In genomic region chr15:36777941-36778340, GRCh38 we compare ENCODE assay signal across 18 cellular contexts.
"Had no signal": no experiment of that assay in that cellular context is flagged by ENCODE, and none has a peak within 500 bp of the region (broad histone marks: within the 10 kb centered on the region; RNA-seq: fewer than 3 reads in every experiment).

No MANE protein-coding gene starts in this region.

- H3K4me3 Mint-ChIP-seq: activated CD4-positive, alpha-beta T cell treated with anti-CD3 and anti-CD28 coated beads, Interleukin-2, amount 10 ng/mL, durations not matched to agents 24 days and 14 days; activated CD8-positive, alpha-beta T cell treated with anti-CD3 and anti-CD28 coated beads, Interleukin-2, amount 10 ng/mL, durations not matched to agents 7 days and 5 days; naive B cell; stimulated activated memory B cell treated with anti-CD40 and anti-IgM and Interleukin-4, amounts not matched to agents 10 μg/mL and 1 μg/mL and 100 μg/mL, for 72 hours had no signal

- H3K79me2 ChIP-seq: parathyroid adenoma had no signal

- H3K36me3 ChIP-seq: brain microvascular endothelial cell, thyroid gland had no signal

- H3K4me1 Mint-ChIP-seq: activated CD4-positive, alpha-beta T cell treated with anti-CD3 and anti-CD28 coated beads, Interleukin-2, amount 10 ng/mL, durations not matched to agents 24 days and 14 days; naive B cell; stimulated activated memory B cell treated with anti-CD40 and anti-IgM and Interleukin-4, amounts not matched to agents 10 μg/mL and 1 μg/mL and 100 μg/mL, for 72 hours had no signal

- H3K27me3 ChIP-seq: brain microvascular endothelial cell, esophagus squamous epithelium, heart left ventricle, thyroid gland had no signal

- H3K4me3 ChIP-seq: esophagus squamous epithelium, heart left ventricle, thyroid gland had no signal

- H3K4me1 ChIP-seq: esophagus squamous epithelium, parathyroid adenoma, thyroid gland had no signal

- H3K27ac Mint-ChIP-seq: activated CD4-positive, alpha-beta T cell treated with anti-CD3 and anti-CD28 coated beads, Interleukin-2, amount 10 ng/mL, durations not matched to agents 24 days and 14 days; activated CD8-positive, alpha-beta T cell treated with anti-CD3 and anti-CD28 coated beads, Interleukin-2, amount 10 ng/mL, durations not matched to agents 7 days and 5 days; activated naive CD4-positive, alpha-beta T cell treated with anti-CD3 and anti-CD28 coated beads, Interleukin-2, amount 50 U/mL, for 72 hours; naive B cell; stimulated activated memory B cell treated with anti-CD40 and anti-IgM and Interleukin-4, amounts not matched to agents 10 μg/mL and 1 μg/mL and 100 μg/mL, for 72 hours had no signal

- ATAC-seq: activated CD8-positive, alpha-beta T cell treated with anti-CD3 and anti-CD28 coated beads, Interleukin-2, amount 10 ng/mL, durations not matched to agents 7 days and 5 days; activated naive CD4-positive, alpha-beta T cell treated with anti-CD3 and anti-CD28 coated beads, Interleukin-2, amount 50 U/mL, for 72 hours; stimulated activated memory B cell treated with anti-CD40 and anti-IgM and Interleukin-4, amounts not matched to agents 10 μg/mL and 1 μg/mL and 100 μg/mL, for 72 hours had no signal

- H3K9ac ChIP-seq: parathyroid adenoma had no signal

- H3K27me3 Mint-ChIP-seq: activated CD4-positive, alpha-beta T cell treated with anti-CD3 and anti-CD28 coated beads, Interleukin-2, amount 10 ng/mL, durations not matched to agents 24 days and 14 days; naive B cell; stimulated activated memory B cell treated with anti-CD40 and anti-IgM and Interleukin-4, amounts not matched to agents 10 μg/mL and 1 μg/mL and 100 μg/mL, for 72 hours had no signal

- DNase-seq: activated CD4-positive, alpha-beta T cell treated with anti-CD3 and anti-CD28 coated beads, Interleukin-2, amount 10 ng/mL, durations not matched to agents 24 days and 14 days; activated CD4-positive, CD25-positive, alpha-beta regulatory T cell; activated CD8-positive, alpha-beta memory T cell treated with anti-CD3 and anti-CD28 coated beads, Interleukin-2, amount 50 U/mL, for 4 hours; activated CD8-positive, alpha-beta T cell treated with anti-CD3 and anti-CD28 coated beads, Interleukin-2, amount 10 ng/mL, durations not matched to agents 7 days and 5 days; activated gamma-delta T cell; activated T-cell treated with anti-CD3 and anti-CD28 coated beads, Interleukin-2, amount 50 U/mL, for 48 hours; brain microvascular endothelial cell; cerebellar nuclear complex; effector CD8-positive, alpha-beta T cell; esophagus squamous epithelium; heart left ventricle; left colon; naive B cell; stimulated activated CD4-positive, alpha-beta T cell treated with anti-CD3 and anti-CD28 coated beads, Interleukin-2, amount 100 ng/mL, for 48 hours; thyroid gland had no signal

- H2AFZ ChIP-seq: parathyroid adenoma had no signal

- H3K9me3 ChIP-seq: esophagus squamous epithelium, heart left ventricle, thyroid gland had no signal

- H3K27ac ChIP-seq: brain microvascular endothelial cell, esophagus squamous epithelium, parathyroid adenoma, thyroid gland had no signal

- H3K9me3 Mint-ChIP-seq: activated CD4-positive, alpha-beta T cell treated with anti-CD3 and anti-CD28 coated beads, Interleukin-2, amount 10 ng/mL, durations not matched to agents 24 days and 14 days; activated naive CD4-positive, alpha-beta T cell treated with anti-CD3 and anti-CD28 coated beads, Interleukin-2, amount 50 U/mL, for 72 hours; naive B cell; stimulated activated memory B cell treated with anti-CD40 and anti-IgM and Interleukin-4, amounts not matched to agents 10 μg/mL and 1 μg/mL and 100 μg/mL, for 72 hours had no signal
